In genomic region chrX:132664273-132664672, GRCh38 we compare ENCODE assay signal across 21 cellular contexts.
A peak's percentile ranks its signal among the peaks of the same experiment; 100 is the strongest.
DNase-seq lines count a peak whose midpoint lies in the region; ATAC-seq and TF ChIP-seq lines count a peak whose summit lies in the region.
"Had no signal": no experiment of that assay in that cellular context is flagged by ENCODE, and none has a peak within 500 bp of the region (broad histone marks: within the 10 kb centered on the region; RNA-seq: fewer than 3 reads in every experiment).

No MANE protein-coding gene starts in this region.

- peak; percentile 65 for ATAC-seq in esophagus mucosa
- no peak for ATAC-seq in heart right ventricle
- ATAC-seq: A549; CD8-positive, alpha-beta T cell had no signal

- no peak overlapping the region for H3K27ac ChIP-seq in smooth muscle cell (ENCODE audit: low read depth)
- no peak overlapping the region for H3K27ac ChIP-seq in heart right ventricle
- H3K27ac ChIP-seq: A549 had no signal

- peak overlapping the region; percentile 27 for H3K4me3 Mint-ChIP-seq in type B pancreatic cell
- H3K4me3 Mint-ChIP-seq: CD4-positive, CD25-positive, alpha-beta regulatory T cell; CD8-positive, alpha-beta T cell; HFFc6 had no signal

- H3K4me3 ChIP-seq in smooth muscle cell (no peak overlapping the region), heart right ventricle (no peak overlapping the region)
- H3K4me3 ChIP-seq: A549, HAP-1 had no signal

- H3K9me3 Mint-ChIP-seq in type B pancreatic cell: no peaks in the 10 kb centered on the region
- H3K9me3 Mint-ChIP-seq: CD8-positive, alpha-beta T cell; HFFc6 had no signal

- H3K4me2 ChIP-seq in smooth muscle cell: no peak overlapping the region
- H3K4me2 ChIP-seq: A549 had no signal

- H2AFZ ChIP-seq in smooth muscle cell (ENCODE audit: low read depth): no peak overlapping the region

- peaks cover 4% of the 10 kb centered on the region for H3K36me3 Mint-ChIP-seq in type B pancreatic cell
- H3K36me3 Mint-ChIP-seq: CD4-positive, CD25-positive, alpha-beta regulatory T cell; CD8-positive, alpha-beta T cell had no signal

- H3K9ac ChIP-seq in smooth muscle cell (ENCODE audit: low read depth): no peak overlapping the region

- intact Hi-C loops in heart right ventricle (cut with DNase I): no loop called here

- DNase-seq in SIG-M5 treated with dmso at 0.1 percent for 504 hours (lab: John Stamatoyannopoulos, UW; ENCODE audit: unreplicated experiment) (peak; percentile 8), SIG-M5 (lab: John Stamatoyannopoulos, UW) (no peak), NCI-H510A treated with DMSO at 0.1 percent for 48 hours (lab: John Stamatoyannopoulos, UW) (peak; percentile 15), type B pancreatic cell (ENCODE audit: extremely low spot score, unreplicated experiment) (no peak), smooth muscle cell (lab: John Stamatoyannopoulos, UW; ENCODE audit: unreplicated experiment) (no peak), heart right ventricle (no peak), AML-193 (lab: John Stamatoyannopoulos, UW) (no peak)
- DNase-seq: 8988T; ACHN; C1 segment of cervical spinal cord; Caco-2; CD4-positive, CD25-positive, alpha-beta regulatory T cell; CD8-positive, alpha-beta T cell; DMS153; DMS79 treated with DMSO at 0.1 percent for 48 hours; GF-D8; GOT3; HFFc6 had no signal

- H3K79me2 ChIP-seq in smooth muscle cell (ENCODE audit: low read depth): no peaks in the 10 kb centered on the region

- no peaks in the 10 kb centered on the region for H3K36me3 ChIP-seq in smooth muscle cell (ENCODE audit: low read depth)
- H3K36me3 ChIP-seq in heart right ventricle: no peaks in the 10 kb centered on the region
- H3K36me3 ChIP-seq: HAP-1 had no signal

- 88% methylated on average over 3 of the region's 3 CpGs for WGBS in smooth muscle cell (ENCODE audit: low lambda C conversion rate)
- WGBS in heart right ventricle, 2 donors: 80 to 92% methylated on average over 3 of the region's 3 CpGs

- no peaks in the 10 kb centered on the region for H3K27me3 Mint-ChIP-seq in type B pancreatic cell

- H3K9me3 ChIP-seq in smooth muscle cell (replicated peaks; ENCODE audit: low read depth) (no peaks in the 10 kb centered on the region), heart right ventricle (no peaks in the 10 kb centered on the region)
- H3K9me3 ChIP-seq: A549, Caco-2, HAP-1 had no signal

- H3K27me3 ChIP-seq in smooth muscle cell (ENCODE audit: low read depth) (no peaks in the 10 kb centered on the region), heart right ventricle (peaks cover 0 to 67% (median 0%) of the 10 kb centered on the region in 7 donors)

- H3K4me1 Mint-ChIP-seq in type B pancreatic cell (ENCODE audit: unreplicated experiment): peaks cover 13% of the 10 kb centered on the region
- H3K4me1 Mint-ChIP-seq: CD4-positive, CD25-positive, alpha-beta regulatory T cell had no signal

- no peaks in the 10 kb centered on the region for H3F3A ChIP-seq in smooth muscle cell (ENCODE audit: low read depth)

- H4K20me1 ChIP-seq in smooth muscle cell (ENCODE audit: low read depth): no peaks in the 10 kb centered on the region

- no peak for TF ChIP-seq CTCF in type B pancreatic cell (conservative IDR thresholded peaks at IDR 0.05)
- TF ChIP-seq CTCF in smooth muscle cell (IDR thresholded peaks at IDR 0.05; ENCODE audit: borderline replicate concordance, insufficient read depth, poor library complexity, severe bottlenecking): no peak
- TF ChIP-seq CTCF in heart right ventricle (IDR thresholded peaks at IDR 0.05): no peak

- H3K4me1 ChIP-seq in smooth muscle cell (ENCODE audit: low read depth) (no peaks in the 10 kb centered on the region), heart right ventricle (no peaks in the 10 kb centered on the region)
- H3K4me1 ChIP-seq: A549, Caco-2, HAP-1 had no signal

- H3K27ac Mint-ChIP-seq in type B pancreatic cell: peak overlapping the region; percentile 84
- H3K27ac Mint-ChIP-seq: CD4-positive, CD25-positive, alpha-beta regulatory T cell; CD8-positive, alpha-beta T cell; HFFc6 had no signal

Comparison
In these comparisons a context has a peak if more than half of its experiments do, and no peak if none do; other contexts are left out.
1. DNase-seq: peak in SIG-M5 treated with dmso at 0.1 percent for 504 hours (single experiment) and NCI-H510A treated with DMSO at 0.1 percent for 48 hours (single experiment); none in SIG-M5 (single experiment), type B pancreatic cell (single experiment), smooth muscle cell (single experiment), heart right ventricle (0 of 2) and AML-193 (0 of 2).